ENCODE assay signal across 19 cellular contexts in the genomic region with DNA sequence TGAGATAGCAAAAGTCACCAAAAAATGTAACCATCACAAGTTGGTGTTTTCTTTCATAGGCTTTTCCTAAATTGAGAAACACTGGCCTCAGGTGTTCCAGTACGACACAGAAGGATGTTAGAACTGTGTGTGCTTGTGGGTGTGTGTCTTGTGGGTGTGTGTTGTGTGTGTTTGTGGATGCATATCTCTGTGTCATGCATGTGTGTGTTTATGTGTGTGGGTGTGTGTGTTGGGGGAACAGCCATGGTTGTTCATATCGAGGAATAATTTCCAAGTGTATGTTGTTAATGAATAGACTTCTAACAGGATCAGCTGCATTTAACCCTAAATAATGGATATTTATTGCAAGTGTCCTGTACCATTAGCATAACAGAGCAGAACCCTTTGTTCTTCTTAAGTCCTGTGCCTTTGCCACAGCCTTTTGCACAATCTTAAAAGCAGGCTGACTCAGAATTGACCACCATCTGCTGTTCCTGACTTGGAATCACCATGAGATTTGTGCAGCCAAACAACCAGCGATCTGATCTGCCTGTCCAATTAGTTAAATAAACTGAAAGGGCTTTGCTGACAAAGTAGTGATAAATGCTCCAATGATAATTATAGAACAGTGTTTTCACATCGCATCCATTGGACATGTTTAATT. TPM values are rescaled to one million over a fixed set of nuclear protein-coding genes. Genes with fewer than 3 reads are reported as not detected.
A peak's percentile ranks its signal among the peaks of the same experiment; 100 is the strongest.
DNase-seq lines count a peak whose midpoint lies in the region; ATAC-seq and TF ChIP-seq lines count a peak whose summit lies in the region.
"Had no signal": no experiment of that assay in that cellular context is flagged by ENCODE, and none has a peak within 500 bp of the region (broad histone marks: within the 10 kb centered on the region; RNA-seq: fewer than 3 reads in every experiment).

No MANE protein-coding gene starts in this region.

- H3K9me3 ChIP-seq in T-helper 17 cell (ENCODE audit: control insufficient read depth, low read length, poor library complexity, severe bottlenecking): no peaks in the 10 kb centered on the region
- H3K9me3 ChIP-seq: Peyer's patch, upper lobe of left lung had no signal

- H3K4me1 Mint-ChIP-seq in brain (peaks cover 51% of the 10 kb centered on the region), glutamatergic neuron (ENCODE audit: low read depth, unreplicated experiment) (peaks cover 21% of the 10 kb centered on the region), T-helper 17 cell (peaks cover 6% of the 10 kb centered on the region)
- H3K4me1 Mint-ChIP-seq: stimulated activated naive B cell treated with anti-CD40 and anti-IgM and Interleukin-4, amounts not matched to agents 10 μg/mL and 1 μg/mL and 100 μg/mL, for 72 hours had no signal

- TF ChIP-seq CTCF in AG10803 (conservative IDR thresholded peaks at IDR 0.05; ENCODE audit: low read length) (no peak), brain (conservative IDR thresholded peaks at IDR 0.05) (no peak), glutamatergic neuron (IDR thresholded peaks at IDR 0.05; ENCODE audit: partially characterized antibody, unreplicated experiment) (no peak)

- DNase-seq in AG10803 (ENCODE audit: low read depth): peak; percentile 46
- DNase-seq in MV-4-11 (lab: John Stamatoyannopoulos, UW): peak; percentile 82
- DNase-seq in glutamatergic neuron: no peak
- no peak for DNase-seq in T-helper 17 cell
- DNase-seq in putamen (ENCODE audit: low spot score): no peak
- DNase-seq in activated CD8-positive, alpha-beta memory T cell treated with anti-CD3 and anti-CD28 coated beads, Interleukin-2, amount 50 U/mL, for 48 hours: no peak
- DNase-seq: amygdala; foreskin keratinocyte; Peyer's patch; small intestine; stimulated activated naive B cell treated with anti-CD40 and anti-IgM and Interleukin-4, amounts not matched to agents 10 μg/mL and 1 μg/mL and 100 μg/mL, for 72 hours; upper lobe of left lung had no signal

- H3K27ac Mint-ChIP-seq in brain (peak overlapping the region in 4 of 5 experiments; percentile 22 to 95 (median 90)), glutamatergic neuron (ENCODE audit: unreplicated experiment) (peak overlapping the region; percentile 96), T-helper 17 cell (no peak overlapping the region)
- H3K27ac Mint-ChIP-seq: stimulated activated naive B cell treated with anti-CD40 and anti-IgM and Interleukin-4, amounts not matched to agents 10 μg/mL and 1 μg/mL and 100 μg/mL, for 72 hours; WTC11 had no signal

- ATAC-seq in HG02642 (IDR thresholded peaks at IDR 0.05; ENCODE audit: poor library complexity, unreplicated experiment) (no peak), T-helper 17 cell (no peak)
- ATAC-seq: foreskin keratinocyte; stimulated activated naive B cell treated with anti-CD40 and anti-IgM and Interleukin-4, amounts not matched to agents 10 μg/mL and 1 μg/mL and 100 μg/mL, for 72 hours had no signal

- H3K27me3 Mint-ChIP-seq in brain: peaks cover 14% of the 10 kb centered on the region
- peaks cover 3% of the 10 kb centered on the region for H3K27me3 Mint-ChIP-seq in glutamatergic neuron (ENCODE audit: unreplicated experiment)
- peaks cover 5% of the 10 kb centered on the region for H3K27me3 Mint-ChIP-seq in T-helper 17 cell

- no peak overlapping the region for H3K4me3 ChIP-seq in AG10803 (ENCODE audit: low read length)
- H3K4me3 ChIP-seq: Peyer's patch, upper lobe of left lung had no signal

- H3K9me3 Mint-ChIP-seq in brain: peaks cover 0 to 2% (median 0%) of the 10 kb centered on the region in 5 experiments
- H3K9me3 Mint-ChIP-seq in glutamatergic neuron (ENCODE audit: unreplicated experiment): peaks cover 2% of the 10 kb centered on the region
- H3K9me3 Mint-ChIP-seq: stimulated activated naive B cell treated with anti-CD40 and anti-IgM and Interleukin-4, amounts not matched to agents 10 μg/mL and 1 μg/mL and 100 μg/mL, for 72 hours; WTC11 had no signal

- H3K4me3 Mint-ChIP-seq in brain (peak overlapping the region in 3 of 5 experiments; percentile 44 to 70 (median 47)), glutamatergic neuron (ENCODE audit: unreplicated experiment) (peak overlapping the region; percentile 22), T-helper 17 cell (no peak overlapping the region)
- H3K4me3 Mint-ChIP-seq: stimulated activated naive B cell treated with anti-CD40 and anti-IgM and Interleukin-4, amounts not matched to agents 10 μg/mL and 1 μg/mL and 100 μg/mL, for 72 hours; WTC11 had no signal

- no peaks in the 10 kb centered on the region for H3K36me3 Mint-ChIP-seq in brain
- no peaks in the 10 kb centered on the region for H3K36me3 Mint-ChIP-seq in glutamatergic neuron (ENCODE audit: unreplicated experiment)
- no peaks in the 10 kb centered on the region for H3K36me3 Mint-ChIP-seq in T-helper 17 cell (ENCODE audit: low read depth)
- H3K36me3 Mint-ChIP-seq: stimulated activated naive B cell treated with anti-CD40 and anti-IgM and Interleukin-4, amounts not matched to agents 10 μg/mL and 1 μg/mL and 100 μg/mL, for 72 hours; WTC11 had no signal

RNA-seq across cellular contexts. Expression of gene CD93, which starts 7.7 kb away (rescaled TPM):
- polyA plus RNA-seq in brain (ENCODE audit: insufficient read depth, low read depth, low replicate concordance): 8.5 TPM
- total RNA-seq in glutamatergic neuron (ENCODE audit: unreplicated experiment) (not detected), T-helper 17 cell (1 to 10 TPM; 2.1 to 6.4 TPM)
- total RNA-seq: foreskin keratinocyte, NCI-H460 had no signal
- polyA plus RNA-seq: foreskin keratinocyte, neural cell had no signal

RNA-seq across cellular contexts. Expression of gene THBD, which starts 29.0 kb away (rescaled TPM):
- polyA plus RNA-seq in brain (ENCODE audit: insufficient read depth, low read depth, low replicate concordance): 3.6 TPM
- total RNA-seq in glutamatergic neuron (ENCODE audit: unreplicated experiment) (not detected), T-helper 17 cell (1 to 10 TPM; 1.0 to 1.1 TPM)
- total RNA-seq: activated CD8-positive, alpha-beta memory T cell treated with anti-CD3 and anti-CD28 coated beads for 36 hours had no signal
- polyA plus RNA-seq: neural cell had no signal

RNA-seq across cellular contexts. Expression of gene SSTR4, which starts 43.4 kb away (rescaled TPM):
- polyA plus RNA-seq in brain (ENCODE audit: insufficient read depth, low read depth, low replicate concordance): not detected
- total RNA-seq in glutamatergic neuron (ENCODE audit: unreplicated experiment): not detected
- not detected for total RNA-seq in T-helper 17 cell
- total RNA-seq: activated CD8-positive, alpha-beta memory T cell treated with anti-CD3 and anti-CD28 coated beads for 36 hours; foreskin keratinocyte; lung microvascular endothelial cell; NCI-H460; Peyer's patch; WTC11 had no signal
- polyA plus RNA-seq: foreskin keratinocyte, neural cell had no signal

Comparison
In these comparisons a context has a peak if more than half of its experiments do, and no peak if none do; other contexts are left out.
1. DNase-seq: peak in AG10803 (single experiment) and MV-4-11 (single experiment); none in glutamatergic neuron (single experiment), T-helper 17 cell (0 of 3), putamen (single experiment) and activated CD8-positive, alpha-beta memory T cell treated with anti-CD3 and anti-CD28 coated beads, Interleukin-2, amount 50 U/mL, for 48 hours (single experiment).